ENCODE assay signal across 29 cellular contexts in genomic region chr4:7898385-7898784, GRCh38.
"Had no signal": no experiment of that assay in that cellular context is flagged by ENCODE, and none has a peak within 500 bp of the region (broad histone marks: within the 10 kb centered on the region; RNA-seq: fewer than 3 reads in every experiment).

No MANE protein-coding gene starts in this region.

- ATAC-seq: activated CD4-positive, alpha-beta T cell treated with anti-CD3 and anti-CD28 coated beads for 36 hours; activated CD8-positive, alpha-beta memory T cell treated with anti-CD3 and anti-CD28 coated beads, Interleukin-2, amount 10 ng/mL, durations not matched to agents 7 days and 5 days; activated CD8-positive, alpha-beta T cell treated with anti-CD3 and anti-CD28 coated beads, Interleukin-2, amount 10 ng/mL, durations not matched to agents 7 days and 5 days; activated naive CD4-positive, alpha-beta T cell treated with anti-CD3 and anti-CD28 coated beads, Interleukin-2, amount 50 U/mL, for 72 hours; gastrocnemius medialis; left colon; naive thymus-derived CD4-positive, alpha-beta T cell; psoas muscle had no signal

- H3K27ac ChIP-seq: brain microvascular endothelial cell, gastrocnemius medialis, parathyroid adenoma, psoas muscle, right atrium auricular region, upper lobe of left lung, vagina had no signal

- H3K4me3 ChIP-seq: esophagus squamous epithelium, gastrocnemius medialis, psoas muscle, right atrium auricular region, upper lobe of left lung, vagina had no signal

- H2AFZ ChIP-seq: parathyroid adenoma had no signal

- H3K4me1 ChIP-seq: gastrocnemius medialis, psoas muscle had no signal

- H3K4me3 Mint-ChIP-seq: activated B cell treated with CpG ODN at 0.5 μM for 24 hours; activated CD4-positive, alpha-beta T cell treated with anti-CD3 and anti-CD28 coated beads for 36 hours; activated CD8-positive, alpha-beta memory T cell treated with anti-CD3 and anti-CD28 coated beads, Interleukin-2, amount 10 ng/mL, durations not matched to agents 7 days and 5 days; activated CD8-positive, alpha-beta T cell treated with anti-CD3 and anti-CD28 coated beads, Interleukin-2, amount 10 ng/mL, durations not matched to agents 7 days and 5 days; endodermal cell; naive thymus-derived CD4-positive, alpha-beta T cell; T-helper 2 cell treated with Interferon-gamma antibody and Interleukin-4, amounts not matched to agents 5 μg/mL and 100 μg/mL, for 36 hours had no signal

- H3K27ac Mint-ChIP-seq: activated B cell treated with CpG ODN at 0.5 μM for 24 hours; activated CD4-positive, alpha-beta T cell treated with anti-CD3 and anti-CD28 coated beads for 36 hours; activated CD8-positive, alpha-beta memory T cell treated with anti-CD3 and anti-CD28 coated beads, Interleukin-2, amount 10 ng/mL, durations not matched to agents 7 days and 5 days; activated CD8-positive, alpha-beta T cell treated with anti-CD3 and anti-CD28 coated beads, Interleukin-2, amount 10 ng/mL, durations not matched to agents 7 days and 5 days; endodermal cell; T-helper 2 cell treated with Interferon-gamma antibody and Interleukin-4, amounts not matched to agents 5 μg/mL and 100 μg/mL, for 36 hours had no signal

- H3K36me3 ChIP-seq: esophagus squamous epithelium, gastrocnemius medialis, right atrium auricular region, upper lobe of left lung, vagina had no signal

- H3K9me3 Mint-ChIP-seq: activated B cell treated with CpG ODN at 0.5 μM for 24 hours; endodermal cell; T-helper 2 cell treated with Interferon-gamma antibody and Interleukin-4, amounts not matched to agents 5 μg/mL and 100 μg/mL, for 36 hours had no signal

- H3K36me3 Mint-ChIP-seq: activated CD8-positive, alpha-beta memory T cell treated with anti-CD3 and anti-CD28 coated beads, Interleukin-2, amount 10 ng/mL, durations not matched to agents 7 days and 5 days had no signal

- H3K9ac ChIP-seq: parathyroid adenoma had no signal

- H3K27me3 ChIP-seq: brain microvascular endothelial cell, esophagus squamous epithelium, gastrocnemius medialis, right atrium auricular region, upper lobe of left lung, vagina had no signal

- H3K9me3 ChIP-seq: esophagus squamous epithelium, gastrocnemius medialis, psoas muscle, right atrium auricular region, upper lobe of left lung, vagina had no signal

- DNase-seq: activated B cell treated with CpG ODN at 0.5 μM for 24 hours; activated CD4-positive, alpha-beta T cell treated with anti-CD3 and anti-CD28 coated beads for 36 hours; activated CD8-positive, alpha-beta memory T cell treated with anti-CD3 and anti-CD28 coated beads, Interleukin-2, amount 10 ng/mL, durations not matched to agents 7 days and 5 days; activated CD8-positive, alpha-beta T cell treated with anti-CD3 and anti-CD28 coated beads, Interleukin-2, amount 10 ng/mL, durations not matched to agents 7 days and 5 days; activated naive CD4-positive, alpha-beta T cell; activated T-cell treated with anti-CD3 and anti-CD28 coated beads, Interleukin-2, amount 50 U/mL, for 48 hours; anterior cingulate cortex; brain microvascular endothelial cell; caudate nucleus; endodermal cell; esophagus squamous epithelium; gastrocnemius medialis; head of caudate nucleus; hippocampal formation; kidney; left colon; midbrain; naive thymus-derived CD4-positive, alpha-beta T cell; psoas muscle; stimulated activated CD4-positive, alpha-beta T cell treated with anti-CD3 and anti-CD28 coated beads, Interleukin-15, amount 100 ng/mL, for 24 hours; stimulated activated CD4-positive, alpha-beta T cell treated with anti-CD3 and anti-CD28 coated beads, Interleukin-2, amount 100 ng/mL, for 24 hours; stimulated activated naive CD4-positive, alpha-beta T cell; T-helper 1 cell; upper lobe of left lung had no signal

- H3K4me1 Mint-ChIP-seq: activated B cell treated with CpG ODN at 0.5 μM for 24 hours had no signal
